ENCODE assay signal across 17 cellular contexts in the genomic region with DNA sequence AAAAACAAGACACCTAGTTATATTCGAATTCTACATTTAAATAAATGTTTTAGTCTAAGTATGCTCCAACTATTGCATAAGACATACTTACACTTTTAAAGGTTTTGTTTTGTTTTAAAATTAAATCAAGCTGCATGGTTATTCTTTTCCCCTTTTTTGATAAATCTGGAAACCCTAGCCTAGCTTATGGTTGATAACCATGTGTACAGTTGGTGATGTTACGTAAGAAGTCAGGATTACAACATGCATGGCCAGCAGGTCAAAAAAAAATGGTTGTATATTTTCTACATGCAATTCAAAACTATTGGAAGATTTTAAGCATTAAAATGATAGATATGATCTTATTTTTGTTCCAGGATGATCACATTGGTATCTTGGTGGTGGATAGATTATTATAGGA.
"Had no signal": no experiment of that assay in that cellular context is flagged by ENCODE, and none has a peak within 500 bp of the region (broad histone marks: within the 10 kb centered on the region; RNA-seq: fewer than 3 reads in every experiment).

No MANE protein-coding gene starts in this region.

- FAIRE-seq: endothelial cell of umbilical vein, keratinocyte had no signal

- H3K27me3 ChIP-seq: adrenal gland, neural progenitor cell, ovary, sigmoid colon, spleen had no signal

- DNase-seq: activated CD4-positive, alpha-beta memory T cell treated with anti-CD3 and anti-CD28 coated beads, Interleukin-2, amount 10 ng/mL, durations not matched to agents 7 days and 5 days; activated effector memory CD4-positive, alpha-beta T cell treated with Interleukin-2 at 50 U/mL for 16 hours; activated naive CD4-positive, alpha-beta T cell treated with anti-CD3 and anti-CD28 coated beads, Interleukin-2, amount 50 U/mL, for 16 hours; activated T-cell treated with anti-CD3 and anti-CD28 coated beads, Interleukin-2, amount 50 U/mL, for 24 hours; adrenal gland; caudate nucleus; effector CD8-positive, alpha-beta T cell; mammary epithelial cell; naive B cell; ovary; sigmoid colon; spleen; WERI-Rb-1 had no signal

- H3K27ac ChIP-seq: adrenal gland, coronary artery, neural progenitor cell, ovary, sigmoid colon, spleen, WERI-Rb-1 had no signal

- H3K4me3 ChIP-seq: adrenal gland, coronary artery, neural progenitor cell, ovary, sigmoid colon, spleen had no signal
